10 cellular contexts compared by ENCODE assay signal in genomic region chr6:167664678-167665445, GRCh38.
"Had no signal": no experiment of that assay in that cellular context is flagged by ENCODE, and none has a peak within 500 bp of the region (broad histone marks: within the 10 kb centered on the region; RNA-seq: fewer than 3 reads in every experiment).

No MANE protein-coding gene starts in this region.

- H3K27me3 ChIP-seq: tibial nerve had no signal

- H3K27ac ChIP-seq: lower lobe of right lung, tibial nerve had no signal

- H3K27ac Mint-ChIP-seq: activated CD4-positive, alpha-beta T cell treated with anti-CD3 and anti-CD28 coated beads, Interleukin-2, amount 10 ng/mL, durations not matched to agents 24 days and 14 days; activated naive CD8-positive, alpha-beta T cell treated with anti-CD3 and anti-CD28 coated beads, Interleukin-2, amount 50 U/mL, for 24 hours; naive thymus-derived CD8-positive, alpha-beta T cell; T-helper 1 cell treated with Interleukin-12 subunit alpha and Interleukin-12 subunit beta and Interleukin-4 antibody, amounts not matched to agents 30 μg/mL and 1 μg/mL, for 36 hours; WTC11 had no signal

- H3K4me3 ChIP-seq: lower lobe of right lung, tibial nerve had no signal

- H3K4me1 ChIP-seq: lower lobe of right lung had no signal

- H3K36me3 ChIP-seq: lower lobe of right lung, tibial nerve had no signal

- H3K9me3 Mint-ChIP-seq: activated CD4-positive, alpha-beta T cell treated with anti-CD3 and anti-CD28 coated beads, Interleukin-2, amount 10 ng/mL, durations not matched to agents 24 days and 14 days; activated naive CD8-positive, alpha-beta T cell treated with anti-CD3 and anti-CD28 coated beads, Interleukin-2, amount 50 U/mL, for 24 hours; naive thymus-derived CD8-positive, alpha-beta T cell; T-helper 1 cell treated with Interleukin-12 subunit alpha and Interleukin-12 subunit beta and Interleukin-4 antibody, amounts not matched to agents 30 μg/mL and 1 μg/mL, for 36 hours; WTC11 had no signal

- H3K36me3 Mint-ChIP-seq: naive thymus-derived CD8-positive, alpha-beta T cell; WTC11 had no signal

- ATAC-seq: activated naive CD8-positive, alpha-beta T cell treated with anti-CD3 and anti-CD28 coated beads, Interleukin-2, amount 50 U/mL, for 24 hours; lower lobe of right lung; naive thymus-derived CD8-positive, alpha-beta T cell; WTC11 had no signal

- DNase-seq: activated CD4-positive, alpha-beta T cell treated with anti-CD3 and anti-CD28 coated beads, Interleukin-2, amount 10 ng/mL, durations not matched to agents 24 days and 14 days; activated naive CD4-positive, alpha-beta T cell treated with Interleukin-2 at 50 U/mL for 16 hours; activated naive CD8-positive, alpha-beta T cell treated with anti-CD3 and anti-CD28 coated beads, Interleukin-2, amount 50 U/mL, for 24 hours; erythroblast; lower lobe of right lung; naive thymus-derived CD8-positive, alpha-beta T cell; retina had no signal

- H3K27me3 Mint-ChIP-seq: activated CD4-positive, alpha-beta T cell treated with anti-CD3 and anti-CD28 coated beads, Interleukin-2, amount 10 ng/mL, durations not matched to agents 24 days and 14 days had no signal

- H3K4me3 Mint-ChIP-seq: activated CD4-positive, alpha-beta T cell treated with anti-CD3 and anti-CD28 coated beads, Interleukin-2, amount 10 ng/mL, durations not matched to agents 24 days and 14 days; activated naive CD8-positive, alpha-beta T cell treated with anti-CD3 and anti-CD28 coated beads, Interleukin-2, amount 50 U/mL, for 24 hours; naive thymus-derived CD8-positive, alpha-beta T cell; T-helper 1 cell treated with Interleukin-12 subunit alpha and Interleukin-12 subunit beta and Interleukin-4 antibody, amounts not matched to agents 30 μg/mL and 1 μg/mL, for 36 hours; WTC11 had no signal

- H3K9me3 ChIP-seq: lower lobe of right lung, tibial nerve had no signal

- H3K4me1 Mint-ChIP-seq: activated CD4-positive, alpha-beta T cell treated with anti-CD3 and anti-CD28 coated beads, Interleukin-2, amount 10 ng/mL, durations not matched to agents 24 days and 14 days; activated naive CD8-positive, alpha-beta T cell treated with anti-CD3 and anti-CD28 coated beads, Interleukin-2, amount 50 U/mL, for 24 hours had no signal
